Comparison of ENCODE assay signal across 8 cellular contexts in genomic region chr12:47277972-47278448, GRCh38.
DNase-seq lines count a peak whose midpoint lies in the region; ATAC-seq, FAIRE-seq and TF ChIP-seq lines count a peak whose summit lies in the region.

No MANE protein-coding gene starts in this region.

- H3K4ac ChIP-seq in neuronal stem cell (ENCODE audit: low read length) = no peak overlapping the region

- DNase-seq in EL (peak; percentile 93), OCI-M1 (lab: John Stamatoyannopoulos, UW) (peak; percentile 76), dedifferentiated amniotic fluid mesenchymal stem cell (ENCODE audit: extremely low spot score) (peak; percentile 64), pancreas (no peak), testis (no peak), neuronal stem cell (ENCODE audit: low spot score) (no peak), MM.1S (no peak), activated gamma-delta T cell (lab: John Stamatoyannopoulos, UW) (no peak)

- H4K20me1 ChIP-seq in MM.1S (ENCODE audit: insufficient read depth, low read length) = no peaks in the 10 kb centered on the region

- H3K9me3 ChIP-seq in pancreas (no peaks in the 10 kb centered on the region), testis (no peaks in the 10 kb centered on the region), neuronal stem cell (replicated peaks in 1 of 2; ENCODE audit: control insufficient read depth in 2 of 2, insufficient read depth in 1 of 2, low read depth in 1 of 2, low read length in 2 of 2) (no peaks in the 10 kb centered on the region), MM.1S (replicated peaks; ENCODE audit: insufficient read depth, low read length) (no peaks in the 10 kb centered on the region)

- no peak overlapping the region for H2BK12ac ChIP-seq in neuronal stem cell (ENCODE audit: low read length)

- no peak overlapping the region for H3K27ac ChIP-seq in pancreas
- H3K27ac ChIP-seq in testis = no peak overlapping the region
- H3K27ac ChIP-seq in neuronal stem cell (replicated peaks; ENCODE audit: low read length) = no peak overlapping the region
- no peak overlapping the region for H3K27ac ChIP-seq in MM.1S (ENCODE audit: low read length)

- TF ChIP-seq CTCF in pancreas (IDR thresholded peaks at IDR 0.05) (no peak), testis (IDR thresholded peaks at IDR 0.05) (no peak), MM.1S (IDR thresholded peaks at IDR 0.05; ENCODE audit: low read length) (no peak)

- FAIRE-seq in pancreas (lab: Jason Lieb, UNC) = no peak

- peak in 3 of 4 donors; percentile 35 to 76 (median 53) for ATAC-seq in pancreas

- peaks cover 9% of the 10 kb centered on the region; the same call in 1 of the 2 replicates for H3F3A ChIP-seq in MM.1S (ENCODE audit: insufficient read depth, low read length)

- H3K4me1 ChIP-seq in pancreas (peaks cover 0 to 9% (median 0%) of the 10 kb centered on the region in 3 donors), testis (peaks cover 6% of the 10 kb centered on the region), neuronal stem cell (ENCODE audit: control insufficient read depth in 2 of 2, insufficient read depth in 1 of 2, low read depth in 1 of 2, low read length in 2 of 2) (peaks cover 0 to 4% of the 10 kb centered on the region in 2 donors), MM.1S (ENCODE audit: low read length) (peaks cover 20% of the 10 kb centered on the region)

- no peaks in the 10 kb centered on the region for H3K79me1 ChIP-seq in neuronal stem cell (ENCODE audit: low read depth, low read length)

- no peak overlapping the region for H3K9ac ChIP-seq in neuronal stem cell (ENCODE audit: low read depth, low read length, poor library complexity)
- H3K9ac ChIP-seq in MM.1S (ENCODE audit: low read length) = no peak overlapping the region

- H2BK120ac ChIP-seq in neuronal stem cell (ENCODE audit: low read depth, low read length) = no peak overlapping the region

- H2AK5ac ChIP-seq in neuronal stem cell (ENCODE audit: low read depth, low read length) = no peak overlapping the region

- H4K91ac ChIP-seq in neuronal stem cell (ENCODE audit: low read depth, low read length, poor library complexity) = no peak overlapping the region

- H2BK15ac ChIP-seq in neuronal stem cell (ENCODE audit: low read length) = no peak overlapping the region

- no peak overlapping the region for H4K8ac ChIP-seq in neuronal stem cell (ENCODE audit: low read depth, low read length)

- TF ChIP-seq POLR2A in testis (IDR thresholded peaks at IDR 0.05) = no peak

- no peaks in the 10 kb centered on the region for H3K27me3 ChIP-seq in pancreas
- H3K27me3 ChIP-seq in testis = no peaks in the 10 kb centered on the region
- H3K27me3 ChIP-seq in neuronal stem cell (ENCODE audit: control insufficient read depth in 3 of 3, insufficient read depth in 3 of 3, low read depth in 1 of 3, low read length in 3 of 3) = no peaks in the 10 kb centered on the region
- no peaks in the 10 kb centered on the region for H3K27me3 ChIP-seq in MM.1S (replicated peaks; ENCODE audit: insufficient read depth, low read length)

- H3K4me3 ChIP-seq in pancreas (no peak overlapping the region), testis (no peak overlapping the region), neuronal stem cell (ENCODE audit: low read length in 2 of 2) (no peak overlapping the region), MM.1S (ENCODE audit: low read length) (no peak overlapping the region)

- H3K79me2 ChIP-seq in MM.1S (ENCODE audit: low read length) = no peaks in the 10 kb centered on the region

- 89 to 91% methylated on average over 1 of the region's 1 CpG for WGBS in pancreas, 2 donors
- 93 to 97% methylated on average over 1 of the region's 1 CpG for WGBS in testis, 2 donors
- no CpG with 5 or more reads among the region's 1 CpG for WGBS in neuronal stem cell (ENCODE audit: extremely low coverage in 2 of 2, insufficient read length in 2 of 2, insufficient replicate concordance in 1 of 2), 2 donors

- no peaks in the 10 kb centered on the region for H3K9me2 ChIP-seq in MM.1S (replicated peaks; ENCODE audit: insufficient read depth, low read length)

- H3K36me3 ChIP-seq in pancreas (no peaks in the 10 kb centered on the region), testis (ENCODE audit: low read depth, missing control alignments) (no peaks in the 10 kb centered on the region), neuronal stem cell (replicated peaks in 1 of 2; ENCODE audit: control insufficient read depth in 2 of 2, insufficient read depth in 2 of 2, low read length in 2 of 2) (no peaks in the 10 kb centered on the region), MM.1S (replicated peaks; ENCODE audit: insufficient read depth, low read length) (no peaks in the 10 kb centered on the region)

- H2AFZ ChIP-seq in neuronal stem cell (ENCODE audit: low read length) (no peak overlapping the region), MM.1S (ENCODE audit: low read length) (no peak overlapping the region)

- no peak overlapping the region for H2BK5ac ChIP-seq in neuronal stem cell (ENCODE audit: low read length)

- H3K14ac ChIP-seq in neuronal stem cell (ENCODE audit: low read length) = no peak overlapping the region

- intact Hi-C loops in pancreas (cut with DNase I) = no loop called here
- intact Hi-C loops in testis (cut with DNase I; ENCODE audit: low total_unique reads) = no loop called here

- no peak overlapping the region for H3K23ac ChIP-seq in neuronal stem cell (ENCODE audit: low read depth, low read length, poor library complexity)

- H3K4me2 ChIP-seq in neuronal stem cell (ENCODE audit: insufficient read depth, low read length, poor library complexity, severe bottlenecking) (no peak overlapping the region), MM.1S (ENCODE audit: low read depth, low read length) (no peak overlapping the region)

- H3K18ac ChIP-seq in neuronal stem cell (ENCODE audit: low read length) = no peak overlapping the region

Comparison
In these comparisons a context has a peak if more than half of its experiments do, and no peak if none do; other contexts are left out.
1. DNase-seq: peak in EL (single experiment), OCI-M1 (single experiment) and dedifferentiated amniotic fluid mesenchymal stem cell (single experiment); none in pancreas (0 of 6), testis (single experiment), neuronal stem cell (single experiment), MM.1S (single experiment) and activated gamma-delta T cell (single experiment).